28 cellular contexts compared by ENCODE assay signal in the genomic region with DNA sequence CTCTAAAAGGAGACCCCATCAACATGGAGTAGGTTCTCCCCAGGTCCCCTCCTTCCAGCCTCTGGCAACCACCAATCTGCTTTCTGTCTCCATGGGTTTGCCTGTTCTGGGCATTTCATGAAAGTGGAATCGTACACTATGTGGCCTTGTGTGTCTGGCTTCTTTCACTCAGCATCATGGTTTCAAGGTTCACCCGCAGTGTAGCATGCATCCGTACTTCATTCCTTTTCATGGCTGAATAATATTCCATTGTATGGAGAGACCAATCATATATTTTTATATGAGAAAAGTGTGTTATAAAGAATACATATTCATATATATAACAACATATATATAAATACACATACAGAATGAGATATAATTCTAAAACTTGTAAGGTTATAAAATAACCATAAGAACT.
"Had no signal": no experiment of that assay in that cellular context is flagged by ENCODE, and none has a peak within 500 bp of the region (broad histone marks: within the 10 kb centered on the region; RNA-seq: fewer than 3 reads in every experiment).

No MANE protein-coding gene starts in this region.

- H3K27ac ChIP-seq: epithelial cell of prostate, lower lobe of right lung had no signal

- H3K4me3 Mint-ChIP-seq: activated CD4-positive, alpha-beta memory T cell treated with anti-CD3 and anti-CD28 coated beads for 36 hours; activated CD4-positive, alpha-beta T cell treated with anti-CD3 and anti-CD28 coated beads, Interleukin-2, amount 10 ng/mL, durations not matched to agents 24 days and 14 days; activated T-cell treated with anti-CD3 and anti-CD28 coated beads, Interleukin-2, amount 50 U/mL, for 24 hours; natural killer cell; T-helper 1 cell treated with Interleukin-12 subunit alpha and Interleukin-12 subunit beta and Interleukin-4 antibody, amounts not matched to agents 30 μg/mL and 1 μg/mL, for 36 hours had no signal

- H3K9me3 Mint-ChIP-seq: activated CD4-positive, alpha-beta memory T cell treated with anti-CD3 and anti-CD28 coated beads for 36 hours; activated CD4-positive, alpha-beta T cell treated with anti-CD3 and anti-CD28 coated beads, Interleukin-2, amount 10 ng/mL, durations not matched to agents 24 days and 14 days; activated T-cell treated with anti-CD3 and anti-CD28 coated beads, Interleukin-2, amount 50 U/mL, for 24 hours; natural killer cell; stimulated activated naive B cell treated with anti-CD40 and anti-IgM and Interleukin-4, amounts not matched to agents 10 μg/mL and 1 μg/mL and 100 μg/mL, for 72 hours; T-helper 1 cell treated with Interleukin-12 subunit alpha and Interleukin-12 subunit beta and Interleukin-4 antibody, amounts not matched to agents 30 μg/mL and 1 μg/mL, for 36 hours had no signal

- H3K27me3 ChIP-seq: esophagus squamous epithelium, stomach, thyroid gland, upper lobe of left lung had no signal

- H3K27ac Mint-ChIP-seq: activated CD4-positive, alpha-beta memory T cell treated with anti-CD3 and anti-CD28 coated beads for 36 hours; activated CD4-positive, alpha-beta T cell treated with anti-CD3 and anti-CD28 coated beads, Interleukin-2, amount 10 ng/mL, durations not matched to agents 24 days and 14 days; activated T-cell treated with anti-CD3 and anti-CD28 coated beads, Interleukin-2, amount 50 U/mL, for 24 hours; natural killer cell had no signal

- ATAC-seq: left lobe of liver; lower lobe of right lung; natural killer cell; sciatic nerve; stimulated activated naive B cell treated with anti-CD40 and anti-IgM and Interleukin-4, amounts not matched to agents 10 μg/mL and 1 μg/mL and 100 μg/mL, for 72 hours had no signal

- H3K36me3 Mint-ChIP-seq: activated CD4-positive, alpha-beta memory T cell treated with anti-CD3 and anti-CD28 coated beads for 36 hours; natural killer cell had no signal

- H3K27me3 Mint-ChIP-seq: activated CD4-positive, alpha-beta memory T cell treated with anti-CD3 and anti-CD28 coated beads for 36 hours; activated CD4-positive, alpha-beta T cell treated with anti-CD3 and anti-CD28 coated beads, Interleukin-2, amount 10 ng/mL, durations not matched to agents 24 days and 14 days; activated T-cell treated with anti-CD3 and anti-CD28 coated beads, Interleukin-2, amount 50 U/mL, for 24 hours; stimulated activated naive B cell treated with anti-CD40 and anti-IgM and Interleukin-4, amounts not matched to agents 10 μg/mL and 1 μg/mL and 100 μg/mL, for 72 hours had no signal

- H3K4me3 ChIP-seq: esophagus squamous epithelium, lower lobe of right lung, prostate gland, skin epidermis, stomach, thyroid gland, upper lobe of left lung had no signal

- DNase-seq: activated CD4-positive, alpha-beta memory T cell treated with anti-CD3 and anti-CD28 coated beads for 36 hours; activated CD4-positive, alpha-beta T cell treated with anti-CD3 and anti-CD28 coated beads, Interleukin-2, amount 10 ng/mL, durations not matched to agents 24 days and 14 days; activated CD4-positive, CD25-positive, alpha-beta regulatory T cell treated with anti-CD3 and anti-CD28 coated beads, Interleukin-2, amount 50 U/mL, for 72 hours; activated CD8-positive, alpha-beta memory T cell treated with anti-CD3 and anti-CD28 coated beads, Interleukin-2, amount 50 U/mL, for 4 hours; activated gamma-delta T cell treated with Interleukin-2 at 50 U/mL for 16 hours; activated naive CD4-positive, alpha-beta T cell treated with anti-CD3 and anti-CD28 coated beads, Interleukin-2, amount 50 U/mL, for 16 hours; activated T-cell treated with anti-CD3 and anti-CD28 coated beads, Interleukin-2, amount 50 U/mL, for 24 hours; amniotic stem cell; effector CD8-positive, alpha-beta T cell; esophagus squamous epithelium; kidney glomerular epithelial cell; lower lobe of right lung; mesendoderm; natural killer cell; retina; stimulated activated CD4-positive, alpha-beta T cell treated with anti-CD3 and anti-CD28 coated beads, Interleukin-4, amount 100 ng/mL, for 4 hours; stimulated activated CD8-positive, alpha-beta memory T cell treated with anti-CD3 and anti-CD28 coated beads, Interleukin-4, amount 100 ng/mL, for 48 hours; stimulated activated naive B cell treated with anti-CD40 and anti-IgM and Interleukin-4, amounts not matched to agents 10 μg/mL and 1 μg/mL and 100 μg/mL, for 72 hours; stomach; T1000; thyroid gland; upper lobe of left lung had no signal

- H3K36me3 ChIP-seq: lower lobe of right lung, prostate gland, stomach, thyroid gland, upper lobe of left lung had no signal

- H3K9me3 ChIP-seq: esophagus squamous epithelium, lower lobe of right lung, prostate gland, stomach, thyroid gland, upper lobe of left lung had no signal
